ENCODE assay signal across 8 cellular contexts in genomic region chr7:131328387-131329175, GRCh38. TPM values are rescaled to one million over a fixed set of nuclear protein-coding genes. Genes with fewer than 3 reads are reported as not detected.
DNase-seq lines count a peak whose midpoint lies in the region; ATAC-seq, FAIRE-seq and TF ChIP-seq lines count a peak whose summit lies in the region.

No MANE protein-coding gene starts in this region.

- peak overlapping the region; percentile 89 to 96 (median 95) for H3K4me3 Mint-ChIP-seq in nephron

- H3K27ac ChIP-seq in A673 (ENCODE audit: low read depth, low read length, poor library complexity, severe bottlenecking) (peak overlapping the region; percentile 99), SK-N-SH (ENCODE audit: low read depth in 2 of 2, low read length in 1 of 2) (peak overlapping the region; percentile 97 to 98), esophagus squamous epithelium (peak overlapping the region; percentile 94 to 100 (median 98))

- H3K27me3 Mint-ChIP-seq in nephron (ENCODE audit: low read depth): no peaks in the 10 kb centered on the region

- H3K9me3 Mint-ChIP-seq in nephron: no peaks in the 10 kb centered on the region

- peak overlapping the region; percentile 98 to 99 (median 98) for H3K27ac Mint-ChIP-seq in nephron

- peaks cover 7% of the 10 kb centered on the region for H3F3A ChIP-seq in SK-N-SH (replicated peaks; ENCODE audit: insufficient read depth)

- H3K36me3 Mint-ChIP-seq in nephron (ENCODE audit: low read depth): peaks cover 11% of the 10 kb centered on the region

- H3K36me3 ChIP-seq in A673 (ENCODE audit: insufficient read depth, low read length, poor library complexity, severe bottlenecking): peaks cover 7% of the 10 kb centered on the region
- H3K36me3 ChIP-seq in SK-N-SH (replicated peaks in 1 of 2; ENCODE audit: control insufficient read depth in 1 of 2, insufficient read depth in 2 of 2, low read length in 1 of 2): peaks cover 1 to 17% of the 10 kb centered on the region in 2 experiments
- H3K36me3 ChIP-seq in esophagus squamous epithelium: peaks cover 0 to 8% (median 0%) of the 10 kb centered on the region in 3 donors

- TSS peak; percentile 38 for BruUV-seq in A673 (replicated peaks; lab: Mats Ljungman, UMichigan)

- no peak for TF ChIP-seq POLR2A in esophagus squamous epithelium (IDR thresholded peaks at IDR 0.05)

- peaks cover 25% of the 10 kb centered on the region for H3K4me1 Mint-ChIP-seq in nephron

- POLR2A ChIA-PET in A673 (lab: Charles Lee; ENCODE audit: low non-redundant PET): interaction anchor here (0.7 kb wide), 1 partner anchor 1714 kb away, joined by 3 read pairs; no protein-coding TSS in a partner anchor
- POLR2A ChIA-PET in SK-N-SH (lab: Yijun Ruan, JAX): interaction anchor here (0.5 to 1.9 kb wide), 4 partner anchors 10 to 256 kb away, joined by 3 to 6 read pairs (median 3); no protein-coding TSS in a partner anchor

- no peak for TF ChIP-seq RAD21 in SK-N-SH (IDR thresholded peaks at IDR 0.05; ENCODE audit: low read length)

- no peaks in the 10 kb centered on the region for H3K9me2 ChIP-seq in SK-N-SH

- peak; percentile 49 for FAIRE-seq in GM19239 (lab: Jason Lieb, UNC)

- peak overlapping the region; percentile 94 for H3K4me2 ChIP-seq in SK-N-SH

- WGBS in SK-N-SH (ENCODE audit: low lambda C conversion rate): 4% methylated on average over 19 of the region's 19 CpGs
- 2 to 5% methylated on average over 17 to 18 of the region's 19 CpGs for WGBS in esophagus squamous epithelium, 2 donors

- no peak for TF ChIP-seq CTCF in A673 (conservative IDR thresholded peaks at IDR 0.05; ENCODE audit: low read depth, low read length)
- TF ChIP-seq CTCF in SK-N-SH (IDR thresholded peaks at IDR 0.05): no peak
- TF ChIP-seq CTCF in esophagus squamous epithelium (IDR thresholded peaks at IDR 0.05): no peak
- TF ChIP-seq CTCF in nephron (IDR thresholded peaks at IDR 0.05; ENCODE audit: unreplicated experiment in 3 of 3): no peak

- H3K4me1 ChIP-seq in A673 (ENCODE audit: insufficient read depth, low read length, poor library complexity, severe bottlenecking): peaks cover 17% of the 10 kb centered on the region
- H3K4me1 ChIP-seq in SK-N-SH (ENCODE audit: control insufficient read depth in 1 of 2, insufficient read depth in 2 of 2, low read depth in 1 of 2, low read length in 1 of 2): peaks cover 11 to 15% of the 10 kb centered on the region in 2 experiments; a peak in 2 of 4 replicates
- H3K4me1 ChIP-seq in esophagus squamous epithelium: peaks cover 7 to 53% (median 17%) of the 10 kb centered on the region in 3 donors

- TF ChIP-seq EP300 in SK-N-SH (IDR thresholded peaks at IDR 0.05; ENCODE audit: borderline replicate concordance in 1 of 2, low read depth in 1 of 2, low read length in 1 of 2): no peak

- peak overlapping the region; percentile 99 for H3K9ac ChIP-seq in SK-N-SH

- CTCF ChIA-PET in A673 (lab: Charles Lee): no interaction called here
- CTCF ChIA-PET in SK-N-SH (lab: Yijun Ruan, JAX): interaction anchor here (0.5 to 1.6 kb wide), 9 partner anchors 8 to 1251 kb away, joined by 3 to 5 read pairs (median 3); no protein-coding TSS in a partner anchor

- H3K9me3 ChIP-seq in A673 (ENCODE audit: low read depth, low read length, poor library complexity, severe bottlenecking) (no peaks in the 10 kb centered on the region), SK-N-SH (no peaks in the 10 kb centered on the region), esophagus squamous epithelium (no peaks in the 10 kb centered on the region)

- no peak for ATAC-seq in GM18502 (IDR thresholded peaks at IDR 0.05; ENCODE audit: poor library complexity, unreplicated experiment)

- H4K20me1 ChIP-seq in SK-N-SH (ENCODE audit: insufficient read depth): peaks cover 37% of the 10 kb centered on the region

- peak overlapping the region; percentile 88; the same call in 1 of the 2 replicates for H2AFZ ChIP-seq in SK-N-SH (ENCODE audit: low read depth)

- peak; percentile 61 for DNase-seq in A673 (ENCODE audit: low spot score)
- DNase-seq in GM19239 (ENCODE audit: insufficient read length, low spot score): no peak
- DNase-seq in SK-N-SH: no peak
- no peak for DNase-seq in esophagus squamous epithelium (lab: John Stamatoyannopoulos, UW)
- DNase-seq in NCI-H2227 (lab: John Stamatoyannopoulos, UW; ENCODE audit: unreplicated experiment): no peak
- no peak for DNase-seq in NCI-H2029 (lab: John Stamatoyannopoulos, UW)

- no peaks in the 10 kb centered on the region for H3K27me3 ChIP-seq in A673 (replicated peaks; ENCODE audit: insufficient read depth, low read depth, low read length, poor library complexity)
- H3K27me3 ChIP-seq in SK-N-SH (ENCODE audit: insufficient read depth): no peaks in the 10 kb centered on the region
- no peaks in the 10 kb centered on the region for H3K27me3 ChIP-seq in esophagus squamous epithelium

- H3K79me2 ChIP-seq in SK-N-SH (ENCODE audit: insufficient read depth): peaks cover 57% of the 10 kb centered on the region

- intact Hi-C loops in A673 (cut with micrococcal nuclease; ENCODE audit: unreplicated experiment) (loop anchor here (5.0 kb wide), 1 partner anchor 221 kb away; no protein-coding TSS in a partner anchor), esophagus squamous epithelium (cut with DNase I) (no loop called here)

- H3K4me3 ChIP-seq in A673 (ENCODE audit: low read depth, low read length, poor library complexity, severe bottlenecking): peak overlapping the region; percentile 75
- H3K4me3 ChIP-seq in SK-N-SH (ENCODE audit: low read depth in 2 of 2, low read length in 1 of 2): peak overlapping the region; percentile 93 to 96
- H3K4me3 ChIP-seq in esophagus squamous epithelium: peak overlapping the region; percentile 75 to 100 (median 94)

TF ChIP-seq in SK-N-SH, 30 proteins besides CTCF, POLR2A, EP300 and RAD21:
- TF ChIP-seq SIN3A (IDR thresholded peaks at IDR 0.05; ENCODE audit: borderline replicate concordance, low read depth, low read length): no peak
- TF ChIP-seq TCF12 (IDR thresholded peaks at IDR 0.05): peak; percentile 49; the same call in 1 of the 2 replicates
- TF ChIP-seq CHD2 (IDR thresholded peaks at IDR 0.05; ENCODE audit: low read length, partially characterized antibody): peak; percentile 8
- 0 out of 2 replicates have a peak, but pooled peaks have one; percentile 5 for TF ChIP-seq REST (IDR thresholded peaks at IDR 0.05; ENCODE audit: low read depth, low read length)
- TF ChIP-seq TAF1 (IDR thresholded peaks at IDR 0.05; ENCODE audit: borderline replicate concordance, low read depth, low read length): 0 out of 2 replicates have a peak, but pooled peaks have one; percentile 22
- TF ChIP-seq SMC3 (IDR thresholded peaks at IDR 0.05; ENCODE audit: low read depth, low read length): no peak
- 0 out of 2 replicates have a peak, but pooled peaks have one; percentile 15 for TF ChIP-seq MAX (IDR thresholded peaks at IDR 0.05; ENCODE audit: low read depth)
- no peak; the same call in 1 of the 2 replicates for TF ChIP-seq MXI1 (IDR thresholded peaks at IDR 0.05; ENCODE audit: low read depth, low read length)

RNA-seq across cellular contexts. Expression of gene MKLN1, which starts 0.9 kb away (rescaled TPM):
- total RNA-seq in A673 (2021) (83.5 and 90.2 TPM in 2 replicates), esophagus squamous epithelium (10 to 100 TPM; 15.2 to 42.3 (median 24.0) TPM)
- 11.0 and 16.1 TPM in 2 replicates for polyA plus RNA-seq in SK-N-SH (2012; rRNA removed)
- 13.5 and 14.0 TPM in 2 replicates for polyA plus RNA-seq in SK-N-SH (2012; cell fraction: cytosol; rRNA removed)
- 21.1 and 29.9 TPM in 2 replicates for polyA plus RNA-seq in SK-N-SH (2012; cell fraction: nucleus; rRNA removed)
